Comparison of ENCODE assay signal across 37 cellular contexts in the genomic region with DNA sequence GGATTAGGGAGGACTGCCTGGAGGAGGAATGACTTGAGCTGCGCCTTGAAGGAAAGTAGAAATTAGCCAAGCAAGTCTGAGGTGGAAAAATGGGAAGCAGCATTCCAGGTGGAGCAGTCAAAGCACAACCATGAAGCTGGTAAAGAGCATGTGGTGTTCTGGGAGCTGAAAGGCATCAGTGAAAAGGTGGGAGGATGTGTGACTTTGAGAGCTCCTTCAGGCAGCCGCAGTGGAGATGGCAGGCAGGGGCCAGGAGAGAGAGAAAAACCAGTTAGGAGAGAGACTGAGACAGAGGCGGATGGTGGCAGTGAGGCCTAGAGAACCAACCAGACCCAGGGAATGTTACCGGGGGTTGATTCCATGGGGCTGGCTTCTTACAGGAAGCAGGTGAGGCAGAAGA.
"Had no signal": no experiment of that assay in that cellular context is flagged by ENCODE, and none has a peak within 500 bp of the region (broad histone marks: within the 10 kb centered on the region; RNA-seq: fewer than 3 reads in every experiment).

No MANE protein-coding gene starts in this region.

- H3K27ac Mint-ChIP-seq: activated B cell treated with CpG ODN at 0.5 μM for 24 hours; activated CD4-positive, alpha-beta memory T cell treated with anti-CD3 and anti-CD28 coated beads for 36 hours; activated CD4-positive, alpha-beta T cell treated with anti-CD3 and anti-CD28 coated beads, Interleukin-2, amount 10 ng/mL, durations not matched to agents 24 days and 14 days; activated CD8-positive, alpha-beta T cell treated with anti-CD3 and anti-CD28 coated beads for 36 hours; activated naive CD4-positive, alpha-beta T cell treated with anti-CD3 and anti-CD28 coated beads for 36 hours; activated naive CD8-positive, alpha-beta T cell treated with anti-CD3 and anti-CD28 coated beads for 36 hours; activated T-cell treated with anti-CD3 and anti-CD28 coated beads, Interleukin-2, amount 50 U/mL, for 72 hours; activated T-helper 1 cell treated with anti-CD3 and anti-CD28 coated beads, Interleukin-12 subunit alpha, Interleukin-12 subunit beta, Interleukin-2, Interleukin-4 antibody, amounts not matched to agents 30 ng/mL and 10 ng/mL and 1 ng/mL, durations not matched to agents 14 hours and 24 hours and 36 hours; activated T-helper 17 cell treated with anti-CD3 and anti-CD28 coated beads, Interleukin-2, amount 50 U/mL, for 72 hours; T-helper 1 cell treated with Interleukin-12 subunit alpha and Interleukin-12 subunit beta and Interleukin-4 antibody, amounts not matched to agents 30 μg/mL and 1 μg/mL, for 36 hours; T-helper 2 cell treated with Interferon-gamma antibody and Interleukin-4, amounts not matched to agents 5 μg/mL and 100 μg/mL, for 36 hours had no signal

- H3K4me3 ChIP-seq: adrenal gland, body of pancreas, breast epithelium, cardiac muscle cell had no signal

- DNase-seq: activated B cell treated with CpG ODN at 0.5 μM for 24 hours; activated CD4-positive, alpha-beta memory T cell treated with anti-CD3 and anti-CD28 coated beads for 36 hours; activated CD4-positive, alpha-beta T cell treated with anti-CD3 and anti-CD28 coated beads for 4 hours; activated CD4-positive, alpha-beta T cell treated with anti-CD3 and anti-CD28 coated beads, Interleukin-2, amount 10 ng/mL, durations not matched to agents 24 days and 14 days; activated CD4-positive, alpha-beta T cell treated with anti-CD3 and anti-CD28 coated beads, Interleukin-2, amount 50 U/mL, for 1 hour; activated CD4-positive, alpha-beta T cell treated with anti-CD3 and anti-CD28 coated beads, Interleukin-2, amount 50 U/mL, for 4 hours; activated CD4-positive, CD25-positive, alpha-beta regulatory T cell treated with anti-CD3 and anti-CD28 coated beads, Interleukin-2, amount 50 U/mL, for 72 hours; activated CD8-positive, alpha-beta memory T cell treated with anti-CD3 and anti-CD28 coated beads, Interleukin-2, amount 50 U/mL, for 4 hours; activated CD8-positive, alpha-beta T cell treated with anti-CD3 and anti-CD28 coated beads for 36 hours; activated effector memory CD4-positive, alpha-beta T cell treated with anti-CD3 and anti-CD28 coated beads, Interleukin-2, amount 50 U/mL, for 16 hours; activated gamma-delta T cell treated with Interleukin-2 at 50 U/mL for 16 hours; activated naive CD4-positive, alpha-beta T cell; activated naive CD4-positive, alpha-beta T cell treated with anti-CD3 and anti-CD28 coated beads for 36 hours; activated naive CD4-positive, alpha-beta T cell treated with anti-CD3 and anti-CD28 coated beads, Interleukin-2, amount 50 U/mL, for 16 hours; activated naive CD8-positive, alpha-beta T cell treated with anti-CD3 and anti-CD28 coated beads for 36 hours; activated T-cell treated with anti-CD3 and anti-CD28 coated beads for 4 hours; activated T-cell treated with anti-CD3 and anti-CD28 coated beads, Interleukin-2, amount 50 U/mL, for 1 hour; activated T-cell treated with anti-CD3 and anti-CD28 coated beads, Interleukin-2, amount 50 U/mL, for 4 hours; activated T-cell treated with anti-CD3 and anti-CD28 coated beads, Interleukin-2, amount 50 U/mL, for 72 hours; adrenal gland; amniotic stem cell; aorta; body of pancreas; brain microvascular endothelial cell; T-helper 1 cell; T-helper 2 cell; T-helper 9 cell had no signal

- H3K27me3 ChIP-seq: adrenal gland, body of pancreas, brain microvascular endothelial cell, breast epithelium had no signal

- H3K4me1 Mint-ChIP-seq: activated B cell treated with CpG ODN at 0.5 μM for 24 hours; activated CD4-positive, alpha-beta T cell treated with anti-CD3 and anti-CD28 coated beads, Interleukin-2, amount 10 ng/mL, durations not matched to agents 24 days and 14 days; activated naive CD8-positive, alpha-beta T cell treated with anti-CD3 and anti-CD28 coated beads for 36 hours; activated T-helper 17 cell treated with anti-CD3 and anti-CD28 coated beads, Interleukin-2, amount 50 U/mL, for 72 hours had no signal

- H3K4me3 Mint-ChIP-seq: activated B cell treated with CpG ODN at 0.5 μM for 24 hours; activated CD4-positive, alpha-beta memory T cell treated with anti-CD3 and anti-CD28 coated beads for 36 hours; activated CD4-positive, alpha-beta T cell treated with anti-CD3 and anti-CD28 coated beads, Interleukin-2, amount 10 ng/mL, durations not matched to agents 24 days and 14 days; activated CD8-positive, alpha-beta T cell treated with anti-CD3 and anti-CD28 coated beads for 36 hours; activated naive CD4-positive, alpha-beta T cell treated with anti-CD3 and anti-CD28 coated beads for 36 hours; activated naive CD8-positive, alpha-beta T cell treated with anti-CD3 and anti-CD28 coated beads for 36 hours; activated T-cell treated with anti-CD3 and anti-CD28 coated beads, Interleukin-2, amount 50 U/mL, for 4 hours; activated T-cell treated with anti-CD3 and anti-CD28 coated beads, Interleukin-2, amount 50 U/mL, for 72 hours; activated T-helper 1 cell treated with anti-CD3 and anti-CD28 coated beads, Interleukin-12 subunit alpha, Interleukin-12 subunit beta, Interleukin-2, Interleukin-4 antibody, amounts not matched to agents 30 ng/mL and 10 ng/mL and 1 ng/mL, durations not matched to agents 14 hours and 24 hours and 36 hours; activated T-helper 17 cell treated with anti-CD3 and anti-CD28 coated beads, Interleukin-2, amount 50 U/mL, for 72 hours; T-helper 1 cell treated with Interleukin-12 subunit alpha and Interleukin-12 subunit beta and Interleukin-4 antibody, amounts not matched to agents 30 μg/mL and 1 μg/mL, for 36 hours; T-helper 2 cell treated with Interferon-gamma antibody and Interleukin-4, amounts not matched to agents 5 μg/mL and 100 μg/mL, for 36 hours had no signal

- H3K4me1 ChIP-seq: adrenal gland, breast epithelium had no signal

- H3K36me3 Mint-ChIP-seq: activated CD4-positive, alpha-beta memory T cell treated with anti-CD3 and anti-CD28 coated beads for 36 hours; activated naive CD4-positive, alpha-beta T cell treated with anti-CD3 and anti-CD28 coated beads, Interleukin-2, amount 50 U/mL, for 72 hours; activated naive CD8-positive, alpha-beta T cell treated with anti-CD3 and anti-CD28 coated beads for 36 hours had no signal

- FAIRE-seq: astrocyte, TTC549 had no signal

- ATAC-seq: activated CD8-positive, alpha-beta T cell treated with anti-CD3 and anti-CD28 coated beads for 36 hours; activated naive CD4-positive, alpha-beta T cell treated with anti-CD3 and anti-CD28 coated beads, Interleukin-2, amount 50 U/mL, for 72 hours; activated T-cell treated with anti-CD3 and anti-CD28 coated beads, Interleukin-2, amount 50 U/mL, for 4 hours; activated T-cell treated with anti-CD3 and anti-CD28 coated beads, Interleukin-2, amount 50 U/mL, for 72 hours; activated T-helper 17 cell treated with anti-CD3 and anti-CD28 coated beads, Interleukin-2, amount 50 U/mL, for 72 hours; body of pancreas had no signal

- H3K36me3 ChIP-seq: adrenal gland, brain microvascular endothelial cell, breast epithelium, cardiac muscle cell had no signal

- H3K9me3 ChIP-seq: adrenal gland, body of pancreas, breast epithelium had no signal

- H3K27me3 Mint-ChIP-seq: activated CD4-positive, alpha-beta T cell treated with anti-CD3 and anti-CD28 coated beads, Interleukin-2, amount 10 ng/mL, durations not matched to agents 24 days and 14 days had no signal

- H3K27ac ChIP-seq: adrenal gland, body of pancreas, brain microvascular endothelial cell, breast epithelium, cardiac muscle cell, VCaP had no signal

- H3K9me3 Mint-ChIP-seq: activated B cell treated with CpG ODN at 0.5 μM for 24 hours; activated CD4-positive, alpha-beta memory T cell treated with anti-CD3 and anti-CD28 coated beads for 36 hours; activated CD8-positive, alpha-beta T cell treated with anti-CD3 and anti-CD28 coated beads for 36 hours; activated naive CD4-positive, alpha-beta T cell treated with anti-CD3 and anti-CD28 coated beads, Interleukin-2, amount 50 U/mL, for 72 hours; activated naive CD8-positive, alpha-beta T cell treated with anti-CD3 and anti-CD28 coated beads for 36 hours; activated T-cell treated with anti-CD3 and anti-CD28 coated beads, Interleukin-2, amount 50 U/mL, for 4 hours; activated T-helper 1 cell treated with anti-CD3 and anti-CD28 coated beads, Interleukin-12 subunit alpha, Interleukin-12 subunit beta, Interleukin-2, Interleukin-4 antibody, amounts not matched to agents 30 ng/mL and 10 ng/mL and 1 ng/mL, durations not matched to agents 14 hours and 24 hours and 36 hours; activated T-helper 17 cell treated with anti-CD3 and anti-CD28 coated beads, Interleukin-2, amount 50 U/mL, for 72 hours; T-helper 2 cell treated with Interferon-gamma antibody and Interleukin-4, amounts not matched to agents 5 μg/mL and 100 μg/mL, for 36 hours had no signal
